ENCODE assay signal across 1 cellular context in the genomic region with DNA sequence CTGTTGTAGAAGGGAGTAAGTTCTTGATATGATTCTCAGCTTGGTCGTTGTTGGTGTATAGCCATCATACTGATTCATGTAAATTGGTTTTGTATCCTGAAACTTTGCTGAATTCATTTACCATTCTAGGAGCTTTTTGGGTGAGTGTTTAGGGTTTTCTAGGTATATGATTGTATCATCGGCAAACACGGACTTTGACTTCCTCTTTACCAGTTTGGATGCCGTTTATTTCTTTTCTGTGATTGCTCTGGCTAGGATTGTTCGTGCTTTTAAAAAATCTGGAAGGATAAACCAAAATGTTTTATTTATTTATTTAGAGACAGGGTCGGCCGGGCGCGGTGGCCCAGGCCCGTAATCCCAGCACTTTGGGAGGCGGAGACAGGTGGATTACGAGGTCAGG.
TF ChIP-seq lines count a peak whose summit lies in the region.

No MANE protein-coding gene starts in this region.

TF ChIP-seq in GM12878, 131 proteins besides CTCF, POLR2A, EP300 and RAD21:
- TF ChIP-seq, protein P1, sequence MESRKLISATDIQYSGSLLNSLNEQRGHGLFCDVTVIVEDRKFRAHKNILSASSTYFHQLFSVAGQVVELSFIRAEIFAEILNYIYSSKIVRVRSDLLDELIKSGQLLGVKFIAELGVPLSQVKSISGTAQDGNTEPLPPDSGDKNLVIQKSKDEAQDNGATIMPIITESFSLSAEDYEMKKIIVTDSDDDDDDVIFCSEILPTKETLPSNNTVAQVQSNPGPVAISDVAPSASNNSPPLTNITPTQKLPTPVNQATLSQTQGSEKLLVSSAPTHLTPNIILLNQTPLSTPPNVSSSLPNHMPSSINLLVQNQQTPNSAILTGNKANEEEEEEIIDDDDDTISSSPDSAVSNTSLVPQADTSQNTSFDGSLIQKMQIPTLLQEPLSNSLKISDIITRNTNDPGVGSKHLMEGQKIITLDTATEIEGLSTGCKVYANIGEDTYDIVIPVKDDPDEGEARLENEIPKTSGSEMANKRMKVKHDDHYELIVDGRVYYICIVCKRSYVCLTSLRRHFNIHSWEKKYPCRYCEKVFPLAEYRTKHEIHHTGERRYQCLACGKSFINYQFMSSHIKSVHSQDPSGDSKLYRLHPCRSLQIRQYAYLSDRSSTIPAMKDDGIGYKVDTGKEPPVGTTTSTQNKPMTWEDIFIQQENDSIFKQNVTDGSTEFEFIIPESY (IDR thresholded peaks at IDR 0.05), result no peak
